In the genomic region with DNA sequence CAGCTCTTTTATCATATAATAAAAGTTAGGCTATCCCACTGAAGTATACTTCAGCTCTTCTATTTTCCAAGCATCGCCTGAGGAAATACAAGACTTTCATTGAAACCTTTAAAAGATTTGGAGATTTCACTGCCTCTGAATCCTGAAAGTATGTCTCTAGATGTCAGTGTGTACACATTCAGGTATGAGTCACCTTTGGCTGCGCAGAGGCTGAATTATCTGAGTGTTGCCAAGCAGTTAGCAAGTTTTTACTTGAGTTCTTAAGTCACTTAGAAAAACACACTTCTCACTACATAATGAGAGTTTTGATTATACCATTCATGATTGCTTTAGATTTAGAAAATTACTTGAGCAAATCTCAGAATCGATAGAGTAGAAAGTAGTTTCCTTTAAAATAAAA, we compare ENCODE assay signal across 15 cellular contexts.
DNase-seq lines count a peak whose midpoint lies in the region; ATAC-seq, FAIRE-seq and TF ChIP-seq lines count a peak whose summit lies in the region.
"Had no signal": no experiment of that assay in that cellular context is flagged by ENCODE, and none has a peak within 500 bp of the region (broad histone marks: within the 10 kb centered on the region; RNA-seq: fewer than 3 reads in every experiment).

No MANE protein-coding gene starts in this region.

- intact Hi-C loops in pancreas (cut with DNase I) = no loop called here
- intact Hi-C loops in activated T-helper 1 cell treated with anti-CD3 and anti-CD28 coated beads, Interleukin-12 subunit alpha, Interleukin-12 subunit beta, Interleukin-2, Interleukin-4 antibody, amounts not matched to agents 30 ng/mL and 10 ng/mL and 1 ng/mL, durations not matched to agents 14 hours and 24 hours and 36 hours (cut with micrococcal nuclease) = no loop called here

- no peaks in the 10 kb centered on the region for H3K9me3 ChIP-seq in pancreas
- H3K9me3 ChIP-seq: BLaER1 had no signal

- peaks cover 0 to 9% (median 7%) of the 10 kb centered on the region in 3 donors for H3K4me1 ChIP-seq in pancreas

- no peaks in the 10 kb centered on the region for H3K36me3 Mint-ChIP-seq in activated T-helper 1 cell treated with anti-CD3 and anti-CD28 coated beads, Interleukin-12 subunit alpha, Interleukin-12 subunit beta, Interleukin-2, Interleukin-4 antibody, amounts not matched to agents 30 ng/mL and 10 ng/mL and 1 ng/mL, durations not matched to agents 14 hours and 24 hours and 36 hours (ENCODE audit: low read depth)

- DNase-seq in Daoy (ENCODE audit: low read depth) = peak; percentile 3
- DNase-seq in RKO (ENCODE audit: low spot score) = peak; percentile 59
- peak; percentile 22 for DNase-seq in epithelial cell of proximal tubule (ENCODE audit: low read depth)
- DNase-seq in pancreas = peak in 3 of 6 donors; percentile 37 to 49 (median 47)
- no peak for DNase-seq in ecto neural progenitor cell (ENCODE audit: low spot score)
- no peak for DNase-seq in activated T-helper 1 cell treated with anti-CD3 and anti-CD28 coated beads, Interleukin-12 subunit alpha, Interleukin-12 subunit beta, Interleukin-2, Interleukin-4 antibody, amounts not matched to agents 30 ng/mL and 10 ng/mL and 1 ng/mL, durations not matched to agents 14 hours and 24 hours and 36 hours (ENCODE audit: low spot score)
- DNase-seq in AG20443 (ENCODE audit: low spot score) = no peak
- DNase-seq: activated CD4-positive, alpha-beta T cell treated with anti-CD3 and anti-CD28 coated beads, Interleukin-2, amount 50 U/mL, for 1 hour; activated naive CD4-positive, alpha-beta T cell treated with anti-CD3 and anti-CD28 coated beads for 36 hours; dermis blood vessel endothelial cell; hypothalamus; NCI-H1417 treated with DMSO at 0.1 percent for 48 hours had no signal

- no peaks in the 10 kb centered on the region for H3K27me3 ChIP-seq in pancreas
- H3K27me3 ChIP-seq: BLaER1 had no signal

- no peak overlapping the region for H3K4me3 ChIP-seq in epithelial cell of proximal tubule (ENCODE audit: low read depth, low read length)
- H3K4me3 ChIP-seq in pancreas = no peak overlapping the region
- H3K4me3 ChIP-seq: BLaER1 had no signal

- H3K4me3 Mint-ChIP-seq in activated T-helper 1 cell treated with anti-CD3 and anti-CD28 coated beads, Interleukin-12 subunit alpha, Interleukin-12 subunit beta, Interleukin-2, Interleukin-4 antibody, amounts not matched to agents 30 ng/mL and 10 ng/mL and 1 ng/mL, durations not matched to agents 14 hours and 24 hours and 36 hours = no peak overlapping the region
- H3K4me3 Mint-ChIP-seq: activated naive CD4-positive, alpha-beta T cell treated with anti-CD3 and anti-CD28 coated beads for 36 hours had no signal

- no peaks in the 10 kb centered on the region for H3K9me3 Mint-ChIP-seq in activated T-helper 1 cell treated with anti-CD3 and anti-CD28 coated beads, Interleukin-12 subunit alpha, Interleukin-12 subunit beta, Interleukin-2, Interleukin-4 antibody, amounts not matched to agents 30 ng/mL and 10 ng/mL and 1 ng/mL, durations not matched to agents 14 hours and 24 hours and 36 hours
- H3K9me3 Mint-ChIP-seq: activated naive CD4-positive, alpha-beta T cell treated with anti-CD3 and anti-CD28 coated beads for 36 hours had no signal

- H3K27me3 Mint-ChIP-seq in activated T-helper 1 cell treated with anti-CD3 and anti-CD28 coated beads, Interleukin-12 subunit alpha, Interleukin-12 subunit beta, Interleukin-2, Interleukin-4 antibody, amounts not matched to agents 30 ng/mL and 10 ng/mL and 1 ng/mL, durations not matched to agents 14 hours and 24 hours and 36 hours (ENCODE audit: insufficient read depth) = no peaks in the 10 kb centered on the region

- peak; percentile 75 for FAIRE-seq in pancreas (lab: Jason Lieb, UNC)
- FAIRE-seq: G401.6 had no signal

- no peak overlapping the region for H3K27ac ChIP-seq in pancreas
- H3K27ac ChIP-seq: BLaER1 had no signal

- WGBS in pancreas, 2 donors = 31 to 37% methylated on average over 3 of the region's 3 CpGs

- ATAC-seq in pancreas (peak; percentile 94 to 100 (median 98)), HG03378 (IDR thresholded peaks at IDR 0.05; ENCODE audit: unreplicated experiment) (no peak)

- H3K27ac Mint-ChIP-seq in activated T-helper 1 cell treated with anti-CD3 and anti-CD28 coated beads, Interleukin-12 subunit alpha, Interleukin-12 subunit beta, Interleukin-2, Interleukin-4 antibody, amounts not matched to agents 30 ng/mL and 10 ng/mL and 1 ng/mL, durations not matched to agents 14 hours and 24 hours and 36 hours = no peak overlapping the region
- H3K27ac Mint-ChIP-seq: activated naive CD4-positive, alpha-beta T cell treated with anti-CD3 and anti-CD28 coated beads for 36 hours had no signal

- no peaks in the 10 kb centered on the region for H3K36me3 ChIP-seq in pancreas
- H3K36me3 ChIP-seq: BLaER1 had no signal

- TF ChIP-seq CTCF in epithelial cell of proximal tubule (conservative IDR thresholded peaks at IDR 0.05; ENCODE audit: low read depth, low read length) (peak; percentile 11), pancreas (IDR thresholded peaks at IDR 0.05) (no peak)

- H3K4me1 Mint-ChIP-seq in activated T-helper 1 cell treated with anti-CD3 and anti-CD28 coated beads, Interleukin-12 subunit alpha, Interleukin-12 subunit beta, Interleukin-2, Interleukin-4 antibody, amounts not matched to agents 30 ng/mL and 10 ng/mL and 1 ng/mL, durations not matched to agents 14 hours and 24 hours and 36 hours (ENCODE audit: low read depth) = no peaks in the 10 kb centered on the region

Comparison
In these comparisons a context has a peak if more than half of its experiments do, and no peak if none do; other contexts are left out.
1. DNase-seq: peak in Daoy (single experiment), RKO (single experiment) and epithelial cell of proximal tubule (single experiment); none in ecto neural progenitor cell (single experiment), activated T-helper 1 cell treated with anti-CD3 and anti-CD28 coated beads, Interleukin-12 subunit alpha, Interleukin-12 subunit beta, Interleukin-2, Interleukin-4 antibody, amounts not matched to agents 30 ng/mL and 10 ng/mL and 1 ng/mL, durations not matched to agents 14 hours and 24 hours and 36 hours (single experiment) and AG20443 (single experiment).